ENCODE assay signal across 14 cellular contexts in the genomic region with DNA sequence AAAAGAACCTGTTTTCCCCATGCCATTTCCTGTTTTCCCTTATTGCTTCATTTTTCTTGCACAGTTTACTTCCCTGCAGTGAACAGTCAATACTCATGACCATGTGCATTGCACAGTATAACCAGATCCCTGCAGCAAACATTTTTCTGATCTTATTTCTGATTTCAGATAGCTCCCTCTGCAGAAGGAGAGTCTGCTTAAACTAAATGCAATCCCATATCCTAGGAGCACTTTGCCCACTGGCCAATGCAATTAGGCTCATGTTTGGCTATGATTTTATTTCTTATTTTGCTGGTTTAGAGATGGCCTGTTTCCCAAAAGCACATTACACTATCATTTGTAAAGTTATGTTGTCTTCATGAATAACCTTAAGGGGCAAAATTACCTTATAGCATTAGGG.
DNase-seq lines count a peak whose midpoint lies in the region; ATAC-seq, FAIRE-seq and TF ChIP-seq lines count a peak whose summit lies in the region.
"Had no signal": no experiment of that assay in that cellular context is flagged by ENCODE, and none has a peak within 500 bp of the region (broad histone marks: within the 10 kb centered on the region; RNA-seq: fewer than 3 reads in every experiment).

No MANE protein-coding gene starts in this region.

- no peak for ATAC-seq in CD4-positive, alpha-beta T cell (ENCODE audit: poor library complexity)
- no peak for ATAC-seq in central memory CD8-positive, alpha-beta T cell (replicated peaks; ENCODE audit: extremely low read depth, poor library complexity, severe bottlenecking)
- ATAC-seq in gastrocnemius medialis: no peak

- no peaks in the 10 kb centered on the region for H3K36me3 Mint-ChIP-seq in CD4-positive, alpha-beta T cell (ENCODE audit: low read depth)
- peaks cover 27% of the 10 kb centered on the region for H3K36me3 Mint-ChIP-seq in central memory CD8-positive, alpha-beta T cell (ENCODE audit: insufficient read depth)
- H3K36me3 Mint-ChIP-seq in endothelial cell (ENCODE audit: low read depth, unreplicated experiment): no peaks in the 10 kb centered on the region

- POLR2A ChIA-PET in CD4-positive, alpha-beta T cell (lab: Charles Lee): interaction anchor here (0.7 kb wide), 1 partner anchor 17 kb away, joined by 3 read pairs; no protein-coding TSS in a partner anchor

- no peak for DNase-seq in CD4-positive, alpha-beta T cell
- DNase-seq in GM19239 (ENCODE audit: insufficient read length, low spot score): no peak
- DNase-seq in central memory CD8-positive, alpha-beta T cell (ENCODE audit: low spot score in 2 of 2): no peak
- no peak for DNase-seq in gastrocnemius medialis
- no peak for DNase-seq in cerebellar cortex (ENCODE audit: low spot score)
- no peak for DNase-seq in GOT3 (lab: John Stamatoyannopoulos, UW)
- no peak for DNase-seq in endothelial cell (ENCODE audit: low spot score)
- DNase-seq: BE2C, H7, KG1, MG63, NCI-H1105 treated with DMSO at 0.1 percent for 48 hours, NCI-H187 treated with DMSO at 0.1 percent for 48 hours, SHP77 treated with DMSO at 0.1 percent for 48 hours had no signal

- no peaks in the 10 kb centered on the region for H3K36me3 ChIP-seq in gastrocnemius medialis
- H3K36me3 ChIP-seq: BE2C, MG63 had no signal

- no peak overlapping the region for H3K27ac ChIP-seq in CD4-positive, alpha-beta T cell (ENCODE audit: low read depth, low read length)
- peak overlapping the region; percentile 57 to 72 (median 64) for H3K27ac ChIP-seq in gastrocnemius medialis

- no peaks in the 10 kb centered on the region for H3K27me3 ChIP-seq in CD4-positive, alpha-beta T cell (ENCODE audit: control insufficient read depth, insufficient read depth, low read length)
- H3K27me3 ChIP-seq in gastrocnemius medialis: no peaks in the 10 kb centered on the region
- H3K27me3 ChIP-seq: BE2C, MG63 had no signal

- in situ Hi-C loops in gastrocnemius medialis (cut with MboI; ENCODE audit: low sequenced_read_pairs in 4 of 4): no loop called here

- peaks cover 87% of the 10 kb centered on the region for H3K4me1 Mint-ChIP-seq in CD4-positive, alpha-beta T cell (ENCODE audit: low read depth)
- H3K4me1 Mint-ChIP-seq in central memory CD8-positive, alpha-beta T cell: peaks cover 38% of the 10 kb centered on the region
- peaks cover 15% of the 10 kb centered on the region for H3K4me1 Mint-ChIP-seq in endothelial cell (ENCODE audit: unreplicated experiment)

- H3K27me3 Mint-ChIP-seq in CD4-positive, alpha-beta T cell: no peaks in the 10 kb centered on the region
- no peaks in the 10 kb centered on the region for H3K27me3 Mint-ChIP-seq in central memory CD8-positive, alpha-beta T cell
- peaks cover 5% of the 10 kb centered on the region for H3K27me3 Mint-ChIP-seq in endothelial cell (ENCODE audit: unreplicated experiment)

- peaks cover 26 to 30% of the 10 kb centered on the region in 2 donors for H3K4me1 ChIP-seq in gastrocnemius medialis

- peak; percentile 63 for FAIRE-seq in GM19239 (lab: Jason Lieb, UNC)

- no peak overlapping the region for H3K4me3 Mint-ChIP-seq in CD4-positive, alpha-beta T cell
- H3K4me3 Mint-ChIP-seq in central memory CD8-positive, alpha-beta T cell: no peak overlapping the region
- H3K4me3 Mint-ChIP-seq in endothelial cell (ENCODE audit: unreplicated experiment): no peak overlapping the region

- TF ChIP-seq POLR2A in gastrocnemius medialis (IDR thresholded peaks at IDR 0.05): no peak

- intact Hi-C loops in CD4-positive, alpha-beta T cell (cut with DNase I, micrococcal nuclease): loop anchor here in 1 of 2 experiments (10.0 kb wide), 1 partner anchor 623 kb away; a partner anchor contains a TSS
- intact Hi-C loops in gastrocnemius medialis (cut with DNase I; ENCODE audit: low total_unique reads): loop anchor here (5.0 kb wide), 1 partner anchor 125 kb away; a partner anchor contains a TSS

- no peak overlapping the region for H3K4me3 ChIP-seq in gastrocnemius medialis
- H3K4me3 ChIP-seq: MG63 had no signal

- TF ChIP-seq CTCF in CD4-positive, alpha-beta T cell (IDR thresholded peaks at IDR 0.05): no peak
- TF ChIP-seq CTCF in gastrocnemius medialis (IDR thresholded peaks at IDR 0.05 in 4 of 5, conservative IDR thresholded peaks at IDR 0.05 in 1 of 5) (no peak), endothelial cell (IDR thresholded peaks at IDR 0.05; ENCODE audit: unreplicated experiment) (no peak)

- H3K9me3 Mint-ChIP-seq in CD4-positive, alpha-beta T cell: peaks cover 2% of the 10 kb centered on the region
- H3K9me3 Mint-ChIP-seq in central memory CD8-positive, alpha-beta T cell: no peaks in the 10 kb centered on the region
- H3K9me3 Mint-ChIP-seq in endothelial cell (ENCODE audit: unreplicated experiment): no peaks in the 10 kb centered on the region

- H3K9me3 ChIP-seq in CD4-positive, alpha-beta T cell (ENCODE audit: control insufficient read depth, low read length): no peaks in the 10 kb centered on the region
- H3K9me3 ChIP-seq in gastrocnemius medialis: no peaks in the 10 kb centered on the region
- H3K9me3 ChIP-seq: BE2C had no signal

- CTCF ChIA-PET in CD4-positive, alpha-beta T cell (lab: Charles Lee): no interaction called here

- H3K27ac Mint-ChIP-seq in CD4-positive, alpha-beta T cell: peak overlapping the region; percentile 92
- peak overlapping the region; percentile 96 for H3K27ac Mint-ChIP-seq in central memory CD8-positive, alpha-beta T cell (ENCODE audit: low read depth)
- no peak overlapping the region for H3K27ac Mint-ChIP-seq in endothelial cell (ENCODE audit: unreplicated experiment)
